Comparison of ENCODE assay signal across 8 cellular contexts in genomic region chr1:151945725-151946365, GRCh38. TPM values are rescaled to one million over a fixed set of nuclear protein-coding genes. Genes with fewer than 3 reads are reported as not detected.
DNase-seq lines count a peak whose midpoint lies in the region; ATAC-seq lines count a peak whose summit lies in the region.

No MANE protein-coding gene starts in this region.

- no peaks in the 10 kb centered on the region for H4K20me1 ChIP-seq in Karpas-422 (ENCODE audit: insufficient read depth, low read depth, low read length)

- no peaks in the 10 kb centered on the region for H3K79me2 ChIP-seq in Karpas-422 (ENCODE audit: low read length)

- no peak overlapping the region for H3K9ac ChIP-seq in Karpas-422 (ENCODE audit: low read length)

- no peak overlapping the region for H3K4me2 ChIP-seq in Karpas-422 (ENCODE audit: low read depth, low read length, poor library complexity, severe bottlenecking)

- H2AFZ ChIP-seq in Karpas-422 (ENCODE audit: low read length): peak overlapping the region; percentile 23; the same call in 1 of the 2 replicates

- no peak overlapping the region for H3K4me3 ChIP-seq in Karpas-422 (ENCODE audit: low read length)

- H3K27ac ChIP-seq in Karpas-422 (ENCODE audit: low read length): no peak overlapping the region

- peaks cover 38% of the 10 kb centered on the region for H3K4me1 ChIP-seq in Karpas-422 (ENCODE audit: low read length)

- ATAC-seq in GM18502 (IDR thresholded peaks at IDR 0.05; ENCODE audit: poor library complexity, unreplicated experiment): no peak

- H3K9me2 ChIP-seq in Karpas-422 (replicated peaks; ENCODE audit: insufficient read depth, low read length): no peaks in the 10 kb centered on the region

- H3K9me3 ChIP-seq in Karpas-422 (ENCODE audit: low read length): no peaks in the 10 kb centered on the region

- peak; percentile 30 for DNase-seq in DMS53 treated with DMSO at 0.1 percent for 48 hours (lab: John Stamatoyannopoulos, UW; ENCODE audit: unreplicated experiment)
- DNase-seq in Karpas-422: peak; percentile 86
- DNase-seq in T-helper 22 cell (ENCODE audit: low read depth): peak; percentile 90
- DNase-seq in astrocyte of the hippocampus (ENCODE audit: low read depth, low spot score): peak; percentile 95
- DNase-seq in iPS-NIHi7 (ENCODE audit: extremely low spot score): peak; percentile 78
- peak; percentile 11 to 70 for DNase-seq in stimulated activated CD4-positive, alpha-beta T cell treated with anti-CD3 and anti-CD28 coated beads, Interleukin-1b, Interleukin-23, amount 100 ng/mL, for 1 hour (ENCODE audit: low read depth in 2 of 2)
- DNase-seq in midbrain (lab: John Stamatoyannopoulos, UW): no peak

- no peaks in the 10 kb centered on the region for H3K36me3 ChIP-seq in Karpas-422 (ENCODE audit: insufficient read depth, low read length)

- H3K27me3 ChIP-seq in Karpas-422 (ENCODE audit: low read length): no peaks in the 10 kb centered on the region

RNA-seq across cellular contexts. Expression of gene THEM4, which starts 36.5 kb away (rescaled TPM):
- total RNA-seq in Karpas-422 (2014; rRNA removed; shearing (Covaris generic); ENCODE audit: low replicate concordance): 51.8 and 87.8 TPM in 2 replicates

RNA-seq across cellular contexts. Expression of gene S100A10, which starts 47.8 kb away (rescaled TPM):
- 0.56 and 4.2 TPM in 2 replicates for total RNA-seq in Karpas-422 (2014; rRNA removed; shearing (Covaris generic); ENCODE audit: low replicate concordance)
